ENCODE assay signal across 17 cellular contexts in genomic region chr21:33998809-33999208, GRCh38.
A peak's percentile ranks its signal among the peaks of the same experiment; 100 is the strongest.
DNase-seq lines count a peak whose midpoint lies in the region; ATAC-seq, FAIRE-seq and TF ChIP-seq lines count a peak whose summit lies in the region.
"Had no signal": no experiment of that assay in that cellular context is flagged by ENCODE, and none has a peak within 500 bp of the region (broad histone marks: within the 10 kb centered on the region; RNA-seq: fewer than 3 reads in every experiment).

No MANE protein-coding gene starts in this region.

- H3K4ac ChIP-seq in H1 (replicated peaks; ENCODE audit: insufficient read length, low read depth, low read length), result no peak overlapping the region

- H4K20me1 ChIP-seq in H1 (replicated peaks in 1 of 2; ENCODE audit: control insufficient read depth in 1 of 2, insufficient read depth in 2 of 2, low read length in 2 of 2), result no peaks in the 10 kb centered on the region

- H3K27ac ChIP-seq in H1 (ENCODE audit: low read depth, low read length) (no peak overlapping the region), tibial artery (no peak overlapping the region)

- H3K4me3 Mint-ChIP-seq in stimulated activated naive CD8-positive, alpha-beta T cell treated with anti-CD3 and anti-CD28 coated beads, Interleukin-15, amount 100 ng/mL, for 72 hours, result peak overlapping the region in 1 of 2 donors; percentile 1
- no peak overlapping the region for H3K4me3 Mint-ChIP-seq in activated CD4-positive, alpha-beta memory T cell treated with anti-CD3 and anti-CD28 coated beads for 36 hours
- H3K4me3 Mint-ChIP-seq: CD14-positive monocyte, H9 had no signal

- no peak overlapping the region for H3K18ac ChIP-seq in H1 (ENCODE audit: extremely low read depth, low read length)

- H3K4me2 ChIP-seq in H1 (ENCODE audit: insufficient read depth in 1 of 2, low read depth in 2 of 2, low read length in 2 of 2), result no peak overlapping the region

- no peak overlapping the region for H2AK5ac ChIP-seq in H1 (ENCODE audit: low read depth, low read length)

- no peaks in the 10 kb centered on the region for H3K27me3 Mint-ChIP-seq in stimulated activated naive CD8-positive, alpha-beta T cell treated with anti-CD3 and anti-CD28 coated beads, Interleukin-15, amount 100 ng/mL, for 72 hours
- H3K27me3 Mint-ChIP-seq in activated CD4-positive, alpha-beta memory T cell treated with anti-CD3 and anti-CD28 coated beads for 36 hours, result no peaks in the 10 kb centered on the region

- no peaks in the 10 kb centered on the region; the same call in 1 of the 2 replicates for H3K23me2 ChIP-seq in H1 (ENCODE audit: low read depth, low read length)

- POLR2A ChIA-PET in activated CD4-positive, alpha-beta memory T cell treated with anti-CD3 and anti-CD28 coated beads for 36 hours (lab: Charles Lee), result interaction anchor here (0.7 kb wide), 1 partner anchor 10 kb away, joined by 4 read pairs; no protein-coding TSS in a partner anchor
- POLR2A ChIA-PET in H1 (lab: Charles Lee; ENCODE audit: partially characterized antibody), result no interaction called here

- H3K79me2 ChIP-seq in H1 (ENCODE audit: control insufficient read depth in 1 of 2, insufficient read depth in 2 of 2, low read length in 2 of 2), result no peaks in the 10 kb centered on the region

- intact Hi-C loops in activated CD4-positive, alpha-beta memory T cell treated with anti-CD3 and anti-CD28 coated beads for 36 hours (cut with micrococcal nuclease), result no loop called here
- intact Hi-C loops in tibial artery (cut with DNase I; ENCODE audit: low total_unique reads), result no loop called here

- H3K79me1 ChIP-seq in H1 (ENCODE audit: low read depth, low read length), result no peaks in the 10 kb centered on the region; the same call in 1 of the 2 replicates

- no peak for DNase-seq in stimulated activated naive CD8-positive, alpha-beta T cell treated with anti-CD3 and anti-CD28 coated beads, Interleukin-15, amount 100 ng/mL, for 72 hours
- DNase-seq in stimulated activated naive CD8-positive, alpha-beta T cell treated with anti-CD3 and anti-CD28 coated beads, Interleukin-15, Interleukin-2, amounts not matched to agents 100 U/mL and 50 U/mL, for 24 hours, result no peak
- no peak for DNase-seq in activated CD4-positive, alpha-beta memory T cell treated with anti-CD3 and anti-CD28 coated beads for 36 hours
- no peak for DNase-seq in H1 (ENCODE audit: low read depth in 1 of 2, low spot score in 2 of 2)
- no peak for DNase-seq in tibial artery
- DNase-seq in ureter (ENCODE audit: low spot score), result no peak
- DNase-seq in SHP77 (lab: John Stamatoyannopoulos, UW), result no peak
- DNase-seq: H9, Karpas-422, MM.1S, NCI-H1092 treated with DMSO at 0.1 percent for 48 hours, NCI-H1694, NCI-H510A treated with DMSO at 0.1 percent for 48 hours had no signal

- no peak overlapping the region for H4K5ac ChIP-seq in H1 (ENCODE audit: insufficient read length, low read depth, low read length)

- no peak overlapping the region for H4K91ac ChIP-seq in H1 (replicated peaks; ENCODE audit: insufficient read length, low read length)

- no peak for FAIRE-seq in H1 (lab: Jason Lieb, UNC)
- FAIRE-seq: G401.6, HepG2 had no signal

- TF ChIP-seq CTCF in H1 (IDR thresholded peaks at IDR 0.05; ENCODE audit: control extremely low read depth in 1 of 3, insufficient read depth in 1 of 3, low read depth in 1 of 3, low read length in 3 of 3) (no peak), tibial artery (IDR thresholded peaks at IDR 0.05) (no peak)

- TF ChIP-seq EP300 in H1 (IDR thresholded peaks at IDR 0.05; ENCODE audit: borderline replicate concordance in 1 of 2, low read depth in 2 of 2, low read length in 2 of 2), result no peak

- no peak overlapping the region for H3K23ac ChIP-seq in H1 (ENCODE audit: insufficient read length)

- H4K8ac ChIP-seq in H1 (ENCODE audit: extremely low read depth, insufficient read depth, low read length), result peak overlapping the region; percentile 3; the same call in 1 of the 2 replicates

- peaks cover 4% of the 10 kb centered on the region for H3K36me3 Mint-ChIP-seq in activated CD4-positive, alpha-beta memory T cell treated with anti-CD3 and anti-CD28 coated beads for 36 hours

- no peak overlapping the region for H2BK12ac ChIP-seq in H1 (ENCODE audit: low read depth, low read length)

- no peak overlapping the region for H2AFZ ChIP-seq in H1 (ENCODE audit: low read length)

- H3K9me3 ChIP-seq in H1 (ENCODE audit: insufficient read depth in 2 of 2, low read depth in 1 of 2, low read length in 1 of 2) (no peaks in the 10 kb centered on the region), tibial artery (no peaks in the 10 kb centered on the region)

- CTCF ChIA-PET in activated CD4-positive, alpha-beta memory T cell treated with anti-CD3 and anti-CD28 coated beads for 36 hours (lab: Charles Lee), result interaction anchor here (1.7 kb wide), 1 partner anchor 75 kb away, joined by 3 read pairs; no protein-coding TSS in a partner anchor
- CTCF ChIA-PET in H1 (lab: Charles Lee; ENCODE audit: partially characterized antibody), result no interaction called here

- H3K9ac ChIP-seq in H1 (replicated peaks in 1 of 4; ENCODE audit: extremely low read depth in 1 of 4, low read depth in 3 of 4, low read length in 3 of 4), result no peak overlapping the region

- no peaks in the 10 kb centered on the region for H3K36me3 ChIP-seq in H1 (ENCODE audit: control insufficient read depth in 2 of 4, insufficient read depth in 4 of 4, low read length in 3 of 4)
- no peaks in the 10 kb centered on the region for H3K36me3 ChIP-seq in tibial artery

- no peak overlapping the region for H3K56ac ChIP-seq in H1 (replicated peaks; ENCODE audit: insufficient read length, low read depth, low read length)

- H3K4me1 Mint-ChIP-seq in stimulated activated naive CD8-positive, alpha-beta T cell treated with anti-CD3 and anti-CD28 coated beads, Interleukin-15, amount 100 ng/mL, for 72 hours, result peaks cover 26% of the 10 kb centered on the region
- peaks cover 23% of the 10 kb centered on the region for H3K4me1 Mint-ChIP-seq in activated CD4-positive, alpha-beta memory T cell treated with anti-CD3 and anti-CD28 coated beads for 36 hours (ENCODE audit: low read depth)
- H3K4me1 Mint-ChIP-seq: H9 had no signal

- H3K27me3 ChIP-seq in H1 (replicated peaks in 1 of 4; ENCODE audit: control insufficient read depth in 3 of 4, extremely low read depth in 1 of 4, insufficient read depth in 3 of 4, low read length in 3 of 4), result no peaks in the 10 kb centered on the region
- H3K27me3 ChIP-seq in tibial artery, result no peaks in the 10 kb centered on the region

- no peak for TF ChIP-seq RAD21 in H1 (IDR thresholded peaks at IDR 0.05 in 1 of 2, conservative IDR thresholded peaks at IDR 0.05 in 1 of 2; ENCODE audit: low read depth in 2 of 2, low read length in 2 of 2)

- H3K4me3 ChIP-seq in H1 (ENCODE audit: extremely low read depth in 1 of 4, insufficient read depth in 2 of 4, low read depth in 3 of 4, low read length in 4 of 4) (no peak overlapping the region), tibial artery (no peak overlapping the region)

- H2BK15ac ChIP-seq in H1 (ENCODE audit: low read length), result no peak overlapping the region

- peak overlapping the region; percentile 73 to 90 for H3K27ac Mint-ChIP-seq in stimulated activated naive CD8-positive, alpha-beta T cell treated with anti-CD3 and anti-CD28 coated beads, Interleukin-15, amount 100 ng/mL, for 72 hours
- peak overlapping the region; percentile 32 for H3K27ac Mint-ChIP-seq in activated CD4-positive, alpha-beta memory T cell treated with anti-CD3 and anti-CD28 coated beads for 36 hours

- H3K4me1 ChIP-seq in H1 (replicated peaks in 1 of 4; ENCODE audit: control insufficient read depth in 3 of 4, insufficient read depth in 4 of 4, low read length in 3 of 4), result no peaks in the 10 kb centered on the region
- peaks cover 0 to 9% (median 5%) of the 10 kb centered on the region in 4 donors for H3K4me1 ChIP-seq in tibial artery

- no peak overlapping the region for H2BK20ac ChIP-seq in H1 (ENCODE audit: low read length)

- no peak for TF ChIP-seq POLR2A in H1 (IDR thresholded peaks at IDR 0.05; ENCODE audit: control extremely low read depth in 1 of 2, low read depth in 2 of 2, low read length in 2 of 2)

- peaks cover 10 to 19% of the 10 kb centered on the region in 2 donors for H3K9me3 Mint-ChIP-seq in stimulated activated naive CD8-positive, alpha-beta T cell treated with anti-CD3 and anti-CD28 coated beads, Interleukin-15, amount 100 ng/mL, for 72 hours
- H3K9me3 Mint-ChIP-seq in activated CD4-positive, alpha-beta memory T cell treated with anti-CD3 and anti-CD28 coated beads for 36 hours, result peaks cover 4% of the 10 kb centered on the region

- no peak for ATAC-seq in stimulated activated naive CD8-positive, alpha-beta T cell treated with anti-CD3 and anti-CD28 coated beads, Interleukin-15, amount 100 ng/mL, for 72 hours
- ATAC-seq in stimulated activated naive CD8-positive, alpha-beta T cell treated with anti-CD3 and anti-CD28 coated beads, Interleukin-15, Interleukin-2, amounts not matched to agents 100 U/mL and 50 U/mL, for 24 hours, result no peak
- no peak for ATAC-seq in activated CD4-positive, CD25-positive, alpha-beta regulatory T cell treated with anti-CD3 and anti-CD28 coated beads, Interleukin-2, amount 50 U/mL, for 24 hours
- ATAC-seq: HepG2 had no signal

- no peak overlapping the region for H2BK120ac ChIP-seq in H1 (replicated peaks; ENCODE audit: low read depth, low read length)

- no peak overlapping the region for H2BK5ac ChIP-seq in H1 (ENCODE audit: low read depth, low read length)

- no peak overlapping the region for H3K14ac ChIP-seq in H1 (ENCODE audit: insufficient read length)

- 92% methylated on average over 8 of the region's 8 CpGs; no CpG with 5 or more reads in 1 of the 2 experiments for WGBS in H1 (ENCODE audit: extremely low coverage in 1 of 2, insufficient coverage in 1 of 2, insufficient read length in 1 of 2, insufficient replicate concordance in 2 of 2, low coverage in 1 of 2, low lambda C conversion rate in 2 of 2, missing lambda C conversion rate in 1 of 2), 2 experiments

TF ChIP-seq in H1, 55 proteins besides CTCF, POLR2A, EP300 and RAD21:
- TF ChIP-seq GTF2F1 (IDR thresholded peaks at IDR 0.05; ENCODE audit: borderline replicate concordance, low read depth, low read length) (no peak), CREB1 (IDR thresholded peaks at IDR 0.05) (no peak), KDM4A (IDR thresholded peaks at IDR 0.05; ENCODE audit: low read depth, low read length, severe bottlenecking) (no peak), ATF2 (IDR thresholded peaks at IDR 0.05; ENCODE audit: low read length) (no peak), SIRT6 (IDR thresholded peaks at IDR 0.05; ENCODE audit: low read length) (no peak), SP4 (IDR thresholded peaks at IDR 0.05; ENCODE audit: low read length) (no peak)
